In the genomic region with DNA sequence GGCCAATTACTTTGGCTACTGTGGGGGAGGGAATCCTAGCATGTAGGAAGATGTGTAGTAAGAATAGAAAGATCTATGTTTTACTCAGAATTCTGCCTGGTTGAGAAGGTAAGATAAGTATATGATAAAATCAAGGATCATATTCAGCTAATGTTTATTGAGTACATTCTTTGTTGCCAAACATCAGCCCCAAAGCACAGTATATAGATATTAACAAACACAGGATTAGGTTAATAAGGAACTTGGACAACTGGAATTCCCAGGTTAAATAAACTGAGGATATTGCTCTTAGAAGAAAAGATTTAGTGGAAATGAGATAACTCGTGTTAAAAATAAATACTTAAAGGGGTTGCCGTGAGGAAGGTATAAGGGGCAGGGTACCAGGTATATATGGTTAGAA, we compare ENCODE assay signal across 26 cellular contexts.
"Had no signal": no experiment of that assay in that cellular context is flagged by ENCODE, and none has a peak within 500 bp of the region (broad histone marks: within the 10 kb centered on the region; RNA-seq: fewer than 3 reads in every experiment).

No MANE protein-coding gene starts in this region.

- H3K4me1 ChIP-seq: lower lobe of right lung, prostate gland, sigmoid colon, testis, tibial nerve, upper lobe of right lung, uterus had no signal

- H3K4me3 ChIP-seq: coronary artery, esophagus squamous epithelium, lower lobe of right lung, mucosa of descending colon, neural progenitor cell, prostate gland, sigmoid colon, testis, tibial nerve, upper lobe of right lung, uterus had no signal

- H3K9ac ChIP-seq: neural progenitor cell had no signal

- H3K9me3 ChIP-seq: esophagus squamous epithelium, lower lobe of right lung, mucosa of descending colon, prostate gland, sigmoid colon, testis, tibial nerve, upper lobe of right lung, uterus had no signal

- H3K27me3 ChIP-seq: esophagus squamous epithelium, neural progenitor cell, sigmoid colon, testis, tibial nerve, upper lobe of right lung, uterus had no signal

- ATAC-seq: effector memory CD8-positive, alpha-beta T cell; left ventricle myocardium superior; lower lobe of right lung; mucosa of descending colon; natural killer cell treated with Interleukin-12 subunit alpha and Interleukin-12 subunit beta and Interleukin-15 and Interleukin-18, amount 100 ng/mL, for 72 hours; right cardiac atrium; stimulated activated effector memory CD8-positive, alpha-beta T cell treated with anti-CD3 and anti-CD28 coated beads, Interleukin-12 subunit alpha, Interleukin-12 subunit beta, amount 100 ng/mL, for 72 hours; upper lobe of right lung had no signal

- FAIRE-seq: endometrium, keratinocyte had no signal

- H3K9me3 Mint-ChIP-seq: effector memory CD8-positive, alpha-beta T cell; natural killer cell treated with Interleukin-12 subunit alpha and Interleukin-12 subunit beta and Interleukin-15 and Interleukin-18, amount 100 ng/mL, for 72 hours; neural progenitor cell; stimulated activated effector memory CD8-positive, alpha-beta T cell treated with anti-CD3 and anti-CD28 coated beads, Interleukin-12 subunit alpha, Interleukin-12 subunit beta, amount 100 ng/mL, for 72 hours had no signal

- H3K36me3 ChIP-seq: esophagus squamous epithelium, lower lobe of right lung, neural progenitor cell, prostate gland, sigmoid colon, tibial nerve, upper lobe of right lung, uterus had no signal

- H3K4me1 Mint-ChIP-seq: neural progenitor cell; stimulated activated effector memory CD8-positive, alpha-beta T cell treated with anti-CD3 and anti-CD28 coated beads, Interleukin-12 subunit alpha, Interleukin-12 subunit beta, amount 100 ng/mL, for 72 hours had no signal

- H3K27me3 Mint-ChIP-seq: effector memory CD8-positive, alpha-beta T cell; naive B cell; natural killer cell treated with Interleukin-12 subunit alpha and Interleukin-12 subunit beta and Interleukin-15 and Interleukin-18, amount 100 ng/mL, for 72 hours had no signal

- H3K36me3 Mint-ChIP-seq: naive B cell; natural killer cell treated with Interleukin-12 subunit alpha and Interleukin-12 subunit beta and Interleukin-15 and Interleukin-18, amount 100 ng/mL, for 72 hours; neural progenitor cell; stimulated activated effector memory CD8-positive, alpha-beta T cell treated with anti-CD3 and anti-CD28 coated beads, Interleukin-12 subunit alpha, Interleukin-12 subunit beta, amount 100 ng/mL, for 72 hours had no signal

- H3K27ac ChIP-seq: coronary artery, esophagus squamous epithelium, lower lobe of right lung, neural progenitor cell, prostate gland, sigmoid colon, testis, tibial nerve, upper lobe of right lung, uterus had no signal

- DNase-seq: dermis blood vessel endothelial cell; effector memory CD8-positive, alpha-beta T cell; erythroblast; esophagus squamous epithelium; foreskin melanocyte; left ventricle myocardium superior; lower lobe of right lung; mucosa of descending colon; naive B cell; right cardiac atrium; sigmoid colon; stimulated activated CD4-positive, alpha-beta T cell treated with anti-CD3 and anti-CD28 coated beads, Interleukin-2, amount 100 ng/mL, for 24 hours; stimulated activated CD4-positive, alpha-beta T cell treated with anti-CD3 and anti-CD28 coated beads, Interleukin-4, amount 100 ng/mL, for 24 hours; stimulated activated naive CD4-positive, alpha-beta T cell treated with Interleukin-2 at 50 U/mL for 16 hours; substantia nigra; testis; upper lobe of right lung; uterus had no signal

- H3K27ac Mint-ChIP-seq: effector memory CD8-positive, alpha-beta T cell; natural killer cell treated with Interleukin-12 subunit alpha and Interleukin-12 subunit beta and Interleukin-15 and Interleukin-18, amount 100 ng/mL, for 72 hours; neural progenitor cell; stimulated activated effector memory CD8-positive, alpha-beta T cell treated with anti-CD3 and anti-CD28 coated beads, Interleukin-12 subunit alpha, Interleukin-12 subunit beta, amount 100 ng/mL, for 72 hours had no signal

- H2AFZ ChIP-seq: neural progenitor cell had no signal

- H3K4me2 ChIP-seq: neural progenitor cell had no signal

- H3K4me3 Mint-ChIP-seq: effector memory CD8-positive, alpha-beta T cell; naive B cell; natural killer cell treated with Interleukin-12 subunit alpha and Interleukin-12 subunit beta and Interleukin-15 and Interleukin-18, amount 100 ng/mL, for 72 hours; neural progenitor cell; stimulated activated effector memory CD8-positive, alpha-beta T cell treated with anti-CD3 and anti-CD28 coated beads, Interleukin-12 subunit alpha, Interleukin-12 subunit beta, amount 100 ng/mL, for 72 hours had no signal
